Comparison of ENCODE assay signal across 21 cellular contexts in genomic region chr9:133894377-133895321, GRCh38.
"Had no signal": no experiment of that assay in that cellular context is flagged by ENCODE, and none has a peak within 500 bp of the region (broad histone marks: within the 10 kb centered on the region; RNA-seq: fewer than 3 reads in every experiment).

No MANE protein-coding gene starts in this region.

- H3K4me1 ChIP-seq: tibial artery had no signal

- DNase-seq: activated CD4-positive, alpha-beta T cell treated with anti-CD3 and anti-CD28 coated beads, Interleukin-2, amount 10 ng/mL, durations not matched to agents 24 days and 14 days; activated CD8-positive, alpha-beta memory T cell treated with anti-CD3 and anti-CD28 coated beads, Interleukin-2, amount 10 ng/mL, durations not matched to agents 7 days and 5 days; activated CD8-positive, alpha-beta T cell treated with anti-CD3 and anti-CD28 coated beads for 36 hours; activated gamma-delta T cell; activated naive CD4-positive, alpha-beta T cell treated with anti-CD3 and anti-CD28 coated beads, Interleukin-2, amount 50 U/mL, for 16 hours; activated naive CD8-positive, alpha-beta T cell treated with anti-CD3 and anti-CD28 coated beads, Interleukin-2, amount 50 U/mL, for 24 hours; activated T-cell treated with anti-CD3 and anti-CD28 coated beads for 4 hours; body of pancreas; effector CD4-positive, alpha-beta T cell; erythroblast; foreskin fibroblast; immature natural killer cell; left ventricle myocardium superior; nucleus accumbens; spleen; stimulated activated CD4-positive, alpha-beta T cell treated with anti-CD3 and anti-CD28 coated beads, Interleukin-4, amount 100 ng/mL, for 1 hour; substantia nigra; tibial artery had no signal

- ATAC-seq: activated CD4-positive, CD25-positive, alpha-beta regulatory T cell treated with anti-CD3 and anti-CD28 coated beads, Interleukin-2, amount 50 U/mL, for 24 hours; activated CD8-positive, alpha-beta memory T cell treated with anti-CD3 and anti-CD28 coated beads, Interleukin-2, amount 10 ng/mL, durations not matched to agents 7 days and 5 days; activated CD8-positive, alpha-beta T cell treated with anti-CD3 and anti-CD28 coated beads for 36 hours; activated naive CD8-positive, alpha-beta T cell treated with anti-CD3 and anti-CD28 coated beads, Interleukin-2, amount 50 U/mL, for 24 hours; body of pancreas; left ventricle myocardium superior had no signal

- FAIRE-seq: urothelium cell line had no signal

- H3K27ac ChIP-seq: body of pancreas, spleen, tibial artery, VCaP had no signal

- H3K27me3 ChIP-seq: body of pancreas, spleen, tibial artery had no signal

- H3K9me3 ChIP-seq: body of pancreas, spleen, tibial artery had no signal

- H3K4me3 ChIP-seq: body of pancreas, spleen, tibial artery had no signal
